8 cellular contexts compared by ENCODE assay signal in the genomic region with DNA sequence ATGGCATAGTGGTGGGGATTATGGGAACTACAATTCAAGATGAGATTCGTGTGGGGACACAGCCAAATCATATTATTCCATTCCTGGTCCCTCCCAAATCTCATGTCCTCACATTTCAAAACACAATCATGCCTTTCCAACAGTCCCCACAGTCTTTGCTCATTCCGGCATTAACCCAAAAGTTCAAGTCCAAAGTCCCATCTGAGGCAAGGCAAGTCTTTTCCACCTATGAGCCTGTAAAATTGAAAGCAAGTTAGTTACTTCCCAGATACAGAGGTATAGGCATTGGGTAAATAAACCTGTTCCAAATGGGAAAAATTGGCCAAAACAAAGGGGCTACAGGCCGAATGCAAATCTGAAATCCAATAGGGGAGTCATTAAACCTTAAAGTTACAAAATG.
"Had no signal": no experiment of that assay in that cellular context is flagged by ENCODE, and none has a peak within 500 bp of the region (broad histone marks: within the 10 kb centered on the region; RNA-seq: fewer than 3 reads in every experiment).

No MANE protein-coding gene starts in this region.

- DNase-seq: GDM1, GF-D8 had no signal

- FAIRE-seq: G401.6, GM12878, GM12891, GM12892, GM18507, GM19239 had no signal

- ATAC-seq: GM12878 had no signal

- H3K4me3 ChIP-seq: GM12878 had no signal
